Comparison of ENCODE assay signal across 1 cellular context in genomic region chr3:72177075-72178050, GRCh38.
TF ChIP-seq lines count a peak whose summit lies in the region.

No MANE protein-coding gene starts in this region.

TF ChIP-seq in GM12878, 131 proteins besides CTCF, POLR2A, EP300 and RAD21 (continued from another document and continues in another):
- TF ChIP-seq YBX1 (IDR thresholded peaks at IDR 0.05) (no peak), CBX5 (IDR thresholded peaks at IDR 0.05; ENCODE audit: low read depth) (no peak), POU2F2 (IDR thresholded peaks at IDR 0.05; ENCODE audit: borderline replicate concordance, low read depth, low read length) (no peak), CBX3 (IDR thresholded peaks at IDR 0.05; ENCODE audit: borderline replicate concordance, low read depth) (no peak), RUNX3 (IDR thresholded peaks at IDR 0.05; ENCODE audit: low read length) (peak; percentile 97), CHD1 (IDR thresholded peaks at IDR 0.05; ENCODE audit: low read depth, low read length) (no peak), TARDBP (IDR thresholded peaks at IDR 0.05; ENCODE audit: borderline replicate concordance) (no peak), SPI1 (IDR thresholded peaks at IDR 0.05; ENCODE audit: borderline replicate concordance, insufficient read depth, low read depth, low read length) (0 out of 2 replicates have a peak, but pooled peaks have one; percentile 23), EED (IDR thresholded peaks at IDR 0.05; ENCODE audit: low read depth) (peak; percentile 60; the same call in 1 of the 2 replicates), MYB (IDR thresholded peaks at IDR 0.05; ENCODE audit: borderline replicate concordance, low read depth, low read length) (no peak), PKNOX1 (IDR thresholded peaks at IDR 0.05) (no peak), ZNF217 (IDR thresholded peaks at IDR 0.05) (no peak), HDAC6 (IDR thresholded peaks at IDR 0.05; ENCODE audit: unreplicated experiment) (no peak), PAX5 (IDR thresholded peaks at IDR 0.05; ENCODE audit: borderline replicate concordance, low read depth, low read length) (peak; percentile 84; the same call in 1 of the 2 replicates), TAF1 (IDR thresholded peaks at IDR 0.05; ENCODE audit: borderline replicate concordance, low read depth, low read length) (no peak), IRF3 (IDR thresholded peaks at IDR 0.05) (no peak), ZBTB4 (CRISPR knock-in tag; IDR thresholded peaks at IDR 0.05) (no peak), RELA (IDR thresholded peaks at IDR 0.05; ENCODE audit: borderline replicate concordance, partially characterized antibody) (no peak), IKZF1 (conservative IDR thresholded peaks at IDR 0.05) (peak; percentile 64; the same call in 1 of the 2 replicates), SP1 (IDR thresholded peaks at IDR 0.05; ENCODE audit: low read depth, low read length) (peak; percentile 11), SREBF2 (IDR thresholded peaks at IDR 0.05; ENCODE audit: low read length) (no peak), SUZ12 (IDR thresholded peaks at IDR 0.05; ENCODE audit: unreplicated experiment) (no peak), GATAD2B (conservative IDR thresholded peaks at IDR 0.05; ENCODE audit: low read depth) (peak; percentile 76), ATF3 (IDR thresholded peaks at IDR 0.05; ENCODE audit: borderline replicate concordance, extremely low read depth, low read depth, low read length) (no peak), ATF2 (IDR thresholded peaks at IDR 0.05; ENCODE audit: low read length) (no peak; the same call in 1 of the 2 replicates), RELB (IDR thresholded peaks at IDR 0.05; ENCODE audit: low read depth) (no peak), TCF12 (IDR thresholded peaks at IDR 0.05; ENCODE audit: low read depth, low read length) (peak; percentile 68; the same call in 1 of the 2 replicates), BCL3 (IDR thresholded peaks at IDR 0.05; ENCODE audit: borderline replicate concordance, insufficient read depth, low read depth, low read length, poor library complexity, severe bottlenecking) (peak; percentile 41), NRF1 (conservative IDR thresholded peaks at IDR 0.05; ENCODE audit: low read depth, low read length) (no peak), PBX3 (IDR thresholded peaks at IDR 0.05; ENCODE audit: insufficient replicate concordance, low read depth, low read length) (no peak), ASH2L (IDR thresholded peaks at IDR 0.05; ENCODE audit: borderline replicate concordance, low read depth) (no peak), CHD2 (IDR thresholded peaks at IDR 0.05; ENCODE audit: borderline replicate concordance, low read depth, low read length) (no peak), ZNF384 (IDR thresholded peaks at IDR 0.05; ENCODE audit: borderline replicate concordance, low read depth, low read length) (no peak), SIN3A (IDR thresholded peaks at IDR 0.05; ENCODE audit: low read depth, low read length) (no peak), ATF7 (IDR thresholded peaks at IDR 0.05; ENCODE audit: low read depth) (no peak), GABPA (IDR thresholded peaks at IDR 0.05; ENCODE audit: low read depth) (no peak), DPF2 (IDR thresholded peaks at IDR 0.05) (peak; percentile 50), E2F4 (IDR thresholded peaks at IDR 0.05; ENCODE audit: low read depth, low read length) (no peak), E4F1 (IDR thresholded peaks at IDR 0.05; ENCODE audit: borderline replicate concordance, partially characterized antibody) (no peak), WRNIP1 (IDR thresholded peaks at IDR 0.05; ENCODE audit: borderline replicate concordance, low read depth, low read length) (no peak), KDM1A (IDR thresholded peaks at IDR 0.05; ENCODE audit: borderline replicate concordance) (no peak), MAX (IDR thresholded peaks at IDR 0.05; ENCODE audit: low read depth, low read length) (peak; percentile 20; the same call in 1 of the 2 replicates), SRF (IDR thresholded peaks at IDR 0.05; ENCODE audit: low read depth in 2 of 2, low read length in 2 of 2) (no peak), KAT2A (conservative IDR thresholded peaks at IDR 0.05; ENCODE audit: control insufficient read depth, low read depth, low read length) (no peak), CHD4 (IDR thresholded peaks at IDR 0.05) (no peak), MTA2 (IDR thresholded peaks at IDR 0.05; ENCODE audit: low read depth) (peak; percentile 62; the same call in 1 of the 2 replicates), SMC3 (IDR thresholded peaks at IDR 0.05; ENCODE audit: borderline replicate concordance, low read length) (no peak), ZNF622 (IDR thresholded peaks at IDR 0.05) (no peak), ZNF274 (IDR thresholded peaks at IDR 0.05; ENCODE audit: insufficient read depth, insufficient read length) (no peak)
